3 cellular contexts compared by ENCODE assay signal in the genomic region with DNA sequence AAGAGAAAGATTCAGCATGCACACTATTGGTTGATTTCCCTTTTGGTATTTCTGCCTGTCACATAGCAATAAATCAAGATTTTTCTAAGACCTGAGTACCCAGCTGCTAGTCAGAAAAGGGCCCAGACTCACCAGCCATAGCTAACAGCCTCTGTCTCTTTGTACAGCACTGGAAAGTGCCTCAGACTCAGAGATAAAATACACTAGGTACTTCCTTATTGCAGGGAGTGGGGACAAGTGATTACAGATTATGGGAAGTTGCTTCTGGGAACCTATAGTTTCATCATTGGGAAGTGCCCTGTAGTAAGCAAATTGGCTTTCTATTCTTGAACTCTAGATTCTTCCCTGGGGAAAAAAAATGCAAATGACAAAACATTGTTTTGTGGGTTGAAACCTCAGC.
TF ChIP-seq lines count a peak whose summit lies in the region.

Gene CASP5 (minus strand): TSS at position 171 of the 400 bp plus-strand sequence. CDS start 32 bp downstream, at position 139.

TF ChIP-seq in HepG2, 621 proteins besides CTCF, POLR2A, EP300 and RAD21:
- TF ChIP-seq SIN3B (IDR thresholded peaks at IDR 0.05; ENCODE audit: low read length) (no peak), ZNF605 (CRISPR knock-in tag; IDR thresholded peaks at IDR 0.05) (no peak), ZKSCAN8 (CRISPR knock-in tag; IDR thresholded peaks at IDR 0.05; ENCODE audit: borderline replicate concordance) (no peak), NFE2L1 (CRISPR knock-in tag; IDR thresholded peaks at IDR 0.05; ENCODE audit: borderline replicate concordance) (no peak), TEAD3 (CRISPR knock-in tag; optimal IDR thresholded peaks at IDR 0.05; ENCODE audit: borderline replicate concordance) (no peak), PHF5A (CRISPR knock-in tag; IDR thresholded peaks at IDR 0.05; ENCODE audit: low read depth, unreplicated experiment) (no peak), THAP9 (CRISPR knock-in tag; IDR thresholded peaks at IDR 0.05; ENCODE audit: borderline replicate concordance) (no peak), ZNF660 (CRISPR knock-in tag; IDR thresholded peaks at IDR 0.05; ENCODE audit: borderline replicate concordance, low read depth) (no peak), HCFC1 (IDR thresholded peaks at IDR 0.05; ENCODE audit: low read depth, low read length) (no peak)

TF ChIP-seq in WTC11, 78 proteins besides CTCF, POLR2A, EP300 and RAD21 (continues in another document):
- TF ChIP-seq IRF2 (CRISPR knock-in tag; IDR thresholded peaks at IDR 0.05; ENCODE audit: borderline replicate concordance, low read depth) (no peak), JAZF1 (CRISPR knock-in tag; IDR thresholded peaks at IDR 0.05) (no peak), PRDM15 (CRISPR knock-in tag; IDR thresholded peaks at IDR 0.05) (no peak), FOXJ3 (CRISPR knock-in tag; IDR thresholded peaks at IDR 0.05; ENCODE audit: borderline replicate concordance) (no peak), ZNF219 (CRISPR knock-in tag; IDR thresholded peaks at IDR 0.05; ENCODE audit: borderline replicate concordance) (no peak), ZNF396 (CRISPR knock-in tag; IDR thresholded peaks at IDR 0.05; ENCODE audit: borderline replicate concordance) (no peak)
- TF ChIP-seq, protein P1, sequence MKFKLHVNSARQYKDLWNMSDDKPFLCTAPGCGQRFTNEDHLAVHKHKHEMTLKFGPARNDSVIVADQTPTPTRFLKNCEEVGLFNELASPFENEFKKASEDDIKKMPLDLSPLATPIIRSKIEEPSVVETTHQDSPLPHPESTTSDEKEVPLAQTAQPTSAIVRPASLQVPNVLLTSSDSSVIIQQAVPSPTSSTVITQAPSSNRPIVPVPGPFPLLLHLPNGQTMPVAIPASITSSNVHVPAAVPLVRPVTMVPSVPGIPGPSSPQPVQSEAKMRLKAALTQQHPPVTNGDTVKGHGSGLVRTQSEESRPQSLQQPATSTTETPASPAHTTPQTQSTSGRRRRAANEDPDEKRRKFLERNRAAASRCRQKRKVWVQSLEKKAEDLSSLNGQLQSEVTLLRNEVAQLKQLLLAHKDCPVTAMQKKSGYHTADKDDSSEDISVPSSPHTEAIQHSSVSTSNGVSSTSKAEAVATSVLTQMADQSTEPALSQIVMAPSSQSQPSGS (CRISPR knock-in tag; IDR thresholded peaks at IDR 0.05; ENCODE audit: borderline replicate concordance, low read depth) = no peak
- TF ChIP-seq, protein P2, sequence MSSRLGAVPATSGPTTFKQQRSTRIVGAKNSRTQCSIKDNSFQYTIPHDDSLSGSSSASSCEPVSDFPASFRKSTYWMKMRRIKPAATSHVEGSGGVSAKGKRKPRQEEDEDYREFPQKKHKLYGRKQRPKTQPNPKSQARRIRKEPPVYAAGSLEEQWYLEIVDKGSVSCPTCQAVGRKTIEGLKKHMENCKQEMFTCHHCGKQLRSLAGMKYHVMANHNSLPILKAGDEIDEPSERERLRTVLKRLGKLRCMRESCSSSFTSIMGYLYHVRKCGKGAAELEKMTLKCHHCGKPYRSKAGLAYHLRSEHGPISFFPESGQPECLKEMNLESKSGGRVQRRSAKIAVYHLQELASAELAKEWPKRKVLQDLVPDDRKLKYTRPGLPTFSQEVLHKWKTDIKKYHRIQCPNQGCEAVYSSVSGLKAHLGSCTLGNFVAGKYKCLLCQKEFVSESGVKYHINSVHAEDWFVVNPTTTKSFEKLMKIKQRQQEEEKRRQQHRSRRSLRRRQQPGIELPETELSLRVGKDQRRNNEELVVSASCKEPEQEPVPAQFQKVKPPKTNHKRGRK (CRISPR knock-in tag; IDR thresholded peaks at IDR 0.05; ENCODE audit: borderline replicate concordance) = no peak
- TF ChIP-seq, protein P3, sequence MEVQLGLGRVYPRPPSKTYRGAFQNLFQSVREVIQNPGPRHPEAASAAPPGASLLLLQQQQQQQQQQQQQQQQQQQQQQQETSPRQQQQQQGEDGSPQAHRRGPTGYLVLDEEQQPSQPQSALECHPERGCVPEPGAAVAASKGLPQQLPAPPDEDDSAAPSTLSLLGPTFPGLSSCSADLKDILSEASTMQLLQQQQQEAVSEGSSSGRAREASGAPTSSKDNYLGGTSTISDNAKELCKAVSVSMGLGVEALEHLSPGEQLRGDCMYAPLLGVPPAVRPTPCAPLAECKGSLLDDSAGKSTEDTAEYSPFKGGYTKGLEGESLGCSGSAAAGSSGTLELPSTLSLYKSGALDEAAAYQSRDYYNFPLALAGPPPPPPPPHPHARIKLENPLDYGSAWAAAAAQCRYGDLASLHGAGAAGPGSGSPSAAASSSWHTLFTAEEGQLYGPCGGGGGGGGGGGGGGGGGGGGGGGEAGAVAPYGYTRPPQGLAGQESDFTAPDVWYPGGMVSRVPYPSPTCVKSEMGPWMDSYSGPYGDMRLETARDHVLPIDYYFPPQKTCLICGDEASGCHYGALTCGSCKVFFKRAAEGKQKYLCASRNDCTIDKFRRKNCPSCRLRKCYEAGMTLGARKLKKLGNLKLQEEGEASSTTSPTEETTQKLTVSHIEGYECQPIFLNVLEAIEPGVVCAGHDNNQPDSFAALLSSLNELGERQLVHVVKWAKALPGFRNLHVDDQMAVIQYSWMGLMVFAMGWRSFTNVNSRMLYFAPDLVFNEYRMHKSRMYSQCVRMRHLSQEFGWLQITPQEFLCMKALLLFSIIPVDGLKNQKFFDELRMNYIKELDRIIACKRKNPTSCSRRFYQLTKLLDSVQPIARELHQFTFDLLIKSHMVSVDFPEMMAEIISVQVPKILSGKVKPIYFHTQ (CRISPR knock-in tag; IDR thresholded peaks at IDR 0.05) = no peak

TF ChIP-seq in GM12891, 5 proteins besides CTCF, POLR2A, EP300 and RAD21:
- TF ChIP-seq POLR2AphosphoS5 (IDR thresholded peaks at IDR 0.05; ENCODE audit: low read depth, low read length) = no peak
- TF ChIP-seq TAF1 (IDR thresholded peaks at IDR 0.05; ENCODE audit: low read depth, low read length) = no peak
- no peak for TF ChIP-seq POU2F2 (IDR thresholded peaks at IDR 0.05; ENCODE audit: low read depth, low read length)
- no peak for TF ChIP-seq PAX5 (IDR thresholded peaks at IDR 0.05; ENCODE audit: insufficient read depth, low read length, severe bottlenecking)
- TF ChIP-seq SPI1 (IDR thresholded peaks at IDR 0.05; ENCODE audit: low read depth, low read length) = no peak
